ENCODE assay signal across 14 cellular contexts in genomic region chr3:187295635-187296034, GRCh38. TPM values are rescaled to one million over a fixed set of nuclear protein-coding genes. Genes with fewer than 3 reads are reported as not detected.
DNase-seq lines count a peak whose midpoint lies in the region; ATAC-seq and TF ChIP-seq lines count a peak whose summit lies in the region.
"Had no signal": no experiment of that assay in that cellular context is flagged by ENCODE, and none has a peak within 500 bp of the region (broad histone marks: within the 10 kb centered on the region; RNA-seq: fewer than 3 reads in every experiment).

No MANE protein-coding gene starts in this region.

- no peak overlapping the region for H2AFZ ChIP-seq in PC-9

- POLR2A ChIA-PET in PC-9 (lab: Charles Lee; ENCODE audit: unreplicated experiment): no interaction called here
- POLR2A ChIA-PET in activated CD4-positive, alpha-beta memory T cell treated with anti-CD3 and anti-CD28 coated beads for 36 hours (lab: Charles Lee): no interaction called here

- peak; percentile 40 for TF ChIP-seq CTCF in left ventricle myocardium inferior (IDR thresholded peaks at IDR 0.05; ENCODE audit: borderline replicate concordance)
- TF ChIP-seq CTCF in PC-9 (conservative IDR thresholded peaks at IDR 0.05): peak; percentile 52; the same call in 1 of the 2 replicates
- peak; percentile 28 for TF ChIP-seq CTCF in fibroblast of pulmonary artery (IDR thresholded peaks at IDR 0.05; ENCODE audit: low read length, missing control alignments)

- no peak for ATAC-seq in right cardiac atrium
- ATAC-seq in SK-N-SH treated with all-trans-retinoic acid at 6 μM for 48 hours: no peak

- H3K27me3 ChIP-seq in left ventricle myocardium inferior (ENCODE audit: low read depth) (no peaks in the 10 kb centered on the region), right cardiac atrium (ENCODE audit: control insufficient read depth, insufficient read depth) (no peaks in the 10 kb centered on the region), PC-9 (ENCODE audit: insufficient read depth, low read depth) (0 out of 2 replicates have a peak, but pooled peaks cover 4% of the 10 kb centered on the region)
- H3K27me3 ChIP-seq: ovary had no signal

- no peaks in the 10 kb centered on the region for H3K9me2 ChIP-seq in PC-9 (ENCODE audit: insufficient read depth)

- peaks cover 9% of the 10 kb centered on the region for H3K27me3 Mint-ChIP-seq in activated CD4-positive, alpha-beta memory T cell treated with anti-CD3 and anti-CD28 coated beads for 36 hours

- H3K27ac Mint-ChIP-seq in activated CD4-positive, alpha-beta memory T cell treated with anti-CD3 and anti-CD28 coated beads for 36 hours: no peak overlapping the region
- H3K27ac Mint-ChIP-seq: activated B cell treated with CpG ODN at 0.5 μM for 24 hours had no signal

- no peaks in the 10 kb centered on the region for H3K36me3 Mint-ChIP-seq in activated CD4-positive, alpha-beta memory T cell treated with anti-CD3 and anti-CD28 coated beads for 36 hours

- no peak overlapping the region for H3K4me3 Mint-ChIP-seq in activated CD4-positive, alpha-beta memory T cell treated with anti-CD3 and anti-CD28 coated beads for 36 hours
- H3K4me3 Mint-ChIP-seq: activated B cell treated with CpG ODN at 0.5 μM for 24 hours had no signal

- H3K9me3 ChIP-seq in left ventricle myocardium inferior (replicated peaks) (no peaks in the 10 kb centered on the region), right cardiac atrium (ENCODE audit: control insufficient read depth, low read length) (no peaks in the 10 kb centered on the region), PC-9 (ENCODE audit: insufficient read depth, low read depth) (no peaks in the 10 kb centered on the region)
- H3K9me3 ChIP-seq: ovary, SK-N-SH had no signal

- no peak overlapping the region for H3K27ac ChIP-seq in left ventricle myocardium inferior (replicated peaks)
- no peak overlapping the region for H3K27ac ChIP-seq in right cardiac atrium (ENCODE audit: low read length)
- H3K27ac ChIP-seq in PC-9: no peak overlapping the region
- H3K27ac ChIP-seq: ovary had no signal

- DNase-seq in left ventricle myocardium inferior (no peak), right cardiac atrium (no peak), PC-9 (no peak), fibroblast of pulmonary artery (ENCODE audit: low read depth) (peak; percentile 18), NCI-H1092 treated with DMSO at 0.1 percent for 48 hours (lab: John Stamatoyannopoulos, UW) (no peak), AML-193 (lab: John Stamatoyannopoulos, UW) (no peak)
- DNase-seq in activated CD4-positive, alpha-beta memory T cell treated with anti-CD3 and anti-CD28 coated beads for 36 hours: no peak
- DNase-seq: activated B cell treated with CpG ODN at 0.5 μM for 24 hours; amniotic stem cell; NCI-H1436; ovary; SK-N-SH; stimulated activated CD8-positive, alpha-beta memory T cell treated with anti-CD3 and anti-CD28 coated beads, Interleukin-4, amount 100 ng/mL, for 48 hours had no signal

- H3K9me3 Mint-ChIP-seq in activated CD4-positive, alpha-beta memory T cell treated with anti-CD3 and anti-CD28 coated beads for 36 hours: no peaks in the 10 kb centered on the region
- H3K9me3 Mint-ChIP-seq: activated B cell treated with CpG ODN at 0.5 μM for 24 hours had no signal

- H3K4me2 ChIP-seq in PC-9: no peak overlapping the region
- H3K4me2 ChIP-seq: SK-N-SH had no signal

- H3K4me1 Mint-ChIP-seq in activated CD4-positive, alpha-beta memory T cell treated with anti-CD3 and anti-CD28 coated beads for 36 hours (ENCODE audit: low read depth): no peaks in the 10 kb centered on the region
- H3K4me1 Mint-ChIP-seq: activated B cell treated with CpG ODN at 0.5 μM for 24 hours had no signal

- H3K36me3 ChIP-seq in left ventricle myocardium inferior (no peaks in the 10 kb centered on the region), PC-9 (ENCODE audit: low read depth) (no peaks in the 10 kb centered on the region)
- H3K36me3 ChIP-seq: ovary had no signal

- CTCF ChIA-PET in PC-9 (lab: Charles Lee): interaction anchor here (1.1 to 2.3 kb wide), 2 partner anchors 76 to 677 kb away, joined by 5 to 13 read pairs; no protein-coding TSS in a partner anchor
- CTCF ChIA-PET in activated CD4-positive, alpha-beta memory T cell treated with anti-CD3 and anti-CD28 coated beads for 36 hours (lab: Charles Lee): interaction anchor here (1.2 kb wide), 1 partner anchor 24 kb away, joined by 3 read pairs; no protein-coding TSS in a partner anchor

- no TSS peak for BruUV-seq in PC-9 (replicated peaks; lab: Mats Ljungman, UMichigan)

- 71% methylated on average over 3 of the region's 3 CpGs for WGBS in right cardiac atrium

- intact Hi-C loops in left ventricle myocardium inferior (cut with micrococcal nuclease): no loop called here
- intact Hi-C loops in right cardiac atrium (cut with DNase I): loop anchor here in 1 of 4 donors (5.0 kb wide), 1 partner anchor 73 kb away; no protein-coding TSS in a partner anchor
- intact Hi-C loops in PC-9 (cut with micrococcal nuclease; ENCODE audit: unreplicated experiment): loop anchor here (5.0 kb wide), 2 partner anchors 73 to 178 kb away; no protein-coding TSS in a partner anchor
- intact Hi-C loops in activated CD4-positive, alpha-beta memory T cell treated with anti-CD3 and anti-CD28 coated beads for 36 hours (cut with micrococcal nuclease): no loop called here

- no peaks in the 10 kb centered on the region for H4K20me1 ChIP-seq in PC-9 (ENCODE audit: insufficient read depth)

- H3K4me1 ChIP-seq in left ventricle myocardium inferior (peaks cover 27% of the 10 kb centered on the region), right cardiac atrium (ENCODE audit: control insufficient read depth, insufficient read depth, low read length) (peaks cover 6% of the 10 kb centered on the region), PC-9 (replicated peaks; ENCODE audit: insufficient read depth) (no peaks in the 10 kb centered on the region)

- H3K79me2 ChIP-seq in PC-9 (ENCODE audit: low read depth): no peaks in the 10 kb centered on the region

- no peaks in the 10 kb centered on the region for H3F3A ChIP-seq in PC-9 (ENCODE audit: insufficient read depth, low read depth)

- no peak overlapping the region for H3K4me3 ChIP-seq in left ventricle myocardium inferior
- H3K4me3 ChIP-seq in right cardiac atrium (ENCODE audit: low read length): no peak overlapping the region
- no peak overlapping the region for H3K4me3 ChIP-seq in PC-9
- no peak overlapping the region for H3K4me3 ChIP-seq in fibroblast of pulmonary artery (replicated peaks; ENCODE audit: low read depth, low read length)
- H3K4me3 ChIP-seq: ovary had no signal

TF ChIP-seq in SK-N-SH treated with all-trans-retinoic acid at 6 μM for 48 hours, 23 proteins besides CTCF, POLR2A, EP300 and RAD21:
- TF ChIP-seq ZNF565 (CRISPR knock-in tag; conservative IDR thresholded peaks at IDR 0.05; ENCODE audit: low read depth): no peak
- TF ChIP-seq GLIS3 (CRISPR knock-in tag; IDR thresholded peaks at IDR 0.05): no peak
- TF ChIP-seq, protein P1, sequence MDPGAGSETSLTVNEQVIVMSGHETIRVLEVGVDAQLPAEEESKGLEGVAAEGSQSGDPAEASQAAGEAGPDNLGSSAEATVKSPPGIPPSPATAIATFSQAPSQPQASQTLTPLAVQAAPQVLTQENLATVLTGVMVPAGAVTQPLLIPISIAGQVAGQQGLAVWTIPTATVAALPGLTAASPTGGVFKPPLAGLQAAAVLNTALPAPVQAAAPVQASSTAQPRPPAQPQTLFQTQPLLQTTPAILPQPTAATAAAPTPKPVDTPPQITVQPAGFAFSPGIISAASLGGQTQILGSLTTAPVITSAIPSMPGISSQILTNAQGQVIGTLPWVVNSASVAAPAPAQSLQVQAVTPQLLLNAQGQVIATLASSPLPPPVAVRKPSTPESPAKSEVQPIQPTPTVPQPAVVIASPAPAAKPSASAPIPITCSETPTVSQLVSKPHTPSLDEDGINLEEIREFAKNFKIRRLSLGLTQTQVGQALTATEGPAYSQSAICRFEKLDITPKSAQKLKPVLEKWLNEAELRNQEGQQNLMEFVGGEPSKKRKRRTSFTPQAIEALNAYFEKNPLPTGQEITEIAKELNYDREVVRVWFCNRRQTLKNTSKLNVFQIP (CRISPR knock-in tag; IDR thresholded peaks at IDR 0.05; ENCODE audit: borderline replicate concordance, low read depth): no peak
- no peak for TF ChIP-seq SNAI2 (CRISPR knock-in tag; IDR thresholded peaks at IDR 0.05)
- no peak for TF ChIP-seq OSR1 (CRISPR knock-in tag; IDR thresholded peaks at IDR 0.05)
- TF ChIP-seq ISL1 (CRISPR knock-in tag; IDR thresholded peaks at IDR 0.05): no peak
- no peak for TF ChIP-seq TOX (CRISPR knock-in tag; IDR thresholded peaks at IDR 0.05; ENCODE audit: borderline replicate concordance)
- no peak for TF ChIP-seq RARB (CRISPR knock-in tag; IDR thresholded peaks at IDR 0.05)
- TF ChIP-seq ZFP3 (CRISPR knock-in tag; IDR thresholded peaks at IDR 0.05): no peak
- TF ChIP-seq, protein P2, sequence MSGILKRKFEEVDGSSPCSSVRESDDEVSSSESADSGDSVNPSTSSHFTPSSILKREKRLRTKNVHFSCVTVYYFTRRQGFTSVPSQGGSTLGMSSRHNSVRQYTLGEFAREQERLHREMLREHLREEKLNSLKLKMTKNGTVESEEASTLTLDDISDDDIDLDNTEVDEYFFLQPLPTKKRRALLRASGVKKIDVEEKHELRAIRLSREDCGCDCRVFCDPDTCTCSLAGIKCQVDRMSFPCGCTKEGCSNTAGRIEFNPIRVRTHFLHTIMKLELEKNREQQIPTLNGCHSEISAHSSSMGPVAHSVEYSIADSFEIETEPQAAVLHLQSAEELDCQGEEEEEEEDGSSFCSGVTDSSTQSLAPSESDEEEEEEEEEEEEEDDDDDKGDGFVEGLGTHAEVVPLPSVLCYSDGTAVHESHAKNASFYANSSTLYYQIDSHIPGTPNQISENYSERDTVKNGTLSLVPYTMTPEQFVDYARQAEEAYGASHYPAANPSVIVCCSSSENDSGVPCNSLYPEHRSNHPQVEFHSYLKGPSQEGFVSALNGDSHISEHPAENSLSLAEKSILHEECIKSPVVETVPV (CRISPR knock-in tag; IDR thresholded peaks at IDR 0.05): no peak
- TF ChIP-seq PPARA (CRISPR knock-in tag; IDR thresholded peaks at IDR 0.05; ENCODE audit: borderline replicate concordance): no peak
- no peak for TF ChIP-seq ZNF70 (CRISPR knock-in tag; IDR thresholded peaks at IDR 0.05)
- TF ChIP-seq BACH2 (CRISPR knock-in tag; IDR thresholded peaks at IDR 0.05; ENCODE audit: borderline replicate concordance): no peak

RNA-seq across cellular contexts. Expression of gene MASP1, which starts 4.1 kb away (rescaled TPM):
- 214 TPM for total RNA-seq in left ventricle myocardium inferior
- 10 to 100 TPM; 21.0 to 56.3 (median 30.2) TPM for total RNA-seq in right cardiac atrium
- 21.2 TPM for polyA plus RNA-seq in right cardiac atrium
- not detected in 2 replicates for total RNA-seq in PC-9 (2021)
- not detected for total RNA-seq in activated CD4-positive, alpha-beta memory T cell treated with anti-CD3 and anti-CD28 coated beads for 36 hours
- total RNA-seq: activated B cell treated with CpG ODN at 0.5 μM for 24 hours had no signal
- polyA plus RNA-seq: SK-N-SH had no signal

Comparison
In these comparisons a context has a peak if more than half of its experiments do, and no peak if none do; other contexts are left out.
1. RNA of gene MASP1, which starts 4.1 kb away (total RNA-seq): 214 TPM in left ventricle myocardium inferior (single experiment) and 21.0 to 56.3 TPM in right cardiac atrium; not detected in PC-9 and not detected in activated CD4-positive, alpha-beta memory T cell treated with anti-CD3 and anti-CD28 coated beads for 36 hours; every median in the first group is over 10 times any median in the second.
2. Peak in every context shown above with its lines, with median percentiles within 50 percentile points of each other: CTCF ChIP-seq.